In genomic region chr2:1714291-1715064, GRCh38 we compare ENCODE assay signal across 21 cellular contexts. TPM values are rescaled to one million over a fixed set of nuclear protein-coding genes. Genes with fewer than 3 reads are reported as not detected.
DNase-seq lines count a peak whose midpoint lies in the region; ATAC-seq and TF ChIP-seq lines count a peak whose summit lies in the region.
"Had no signal": no experiment of that assay in that cellular context is flagged by ENCODE, and none has a peak within 500 bp of the region (broad histone marks: within the 10 kb centered on the region; RNA-seq: fewer than 3 reads in every experiment).

No MANE protein-coding gene starts in this region.

- H3K27ac ChIP-seq in esophagus (ENCODE audit: low read depth in 2 of 2, low read length in 1 of 2): peak overlapping the region; percentile 6 to 11
- H3K27ac ChIP-seq: epithelial cell of prostate, VCaP had no signal

- DNase-seq in osteocyte (ENCODE audit: extremely low spot score, unreplicated experiment) (no peak), type B pancreatic cell (ENCODE audit: extremely low spot score, unreplicated experiment) (no peak), COLO829 (ENCODE audit: low spot score) (no peak), hippocampal formation (lab: John Stamatoyannopoulos, UW) (no peak)
- DNase-seq: activated CD4-positive, alpha-beta memory T cell treated with anti-CD3 and anti-CD28 coated beads for 36 hours; activated naive CD4-positive, alpha-beta T cell treated with anti-CD3 and anti-CD28 coated beads, Interleukin-2, amount 10 ng/mL, durations not matched to agents 7 days and 5 days; activated T-cell treated with anti-CD3 and anti-CD28 coated beads, Interleukin-2, amount 50 U/mL, for 24 hours; body of pancreas; mammary epithelial cell; naive thymus-derived CD4-positive, alpha-beta T cell; NCI-H187; NCI-H345; T-helper 1 cell had no signal

- no peak overlapping the region for H3K4me3 ChIP-seq in esophagus (ENCODE audit: low read depth in 1 of 2, low read length in 2 of 2)
- H3K4me3 ChIP-seq: body of pancreas, HAP-1 had no signal

- H3K36me3 ChIP-seq in esophagus (ENCODE audit: control insufficient read depth in 2 of 2, insufficient read depth in 2 of 2, low read length in 1 of 2): no peaks in the 10 kb centered on the region
- H3K36me3 ChIP-seq: HAP-1 had no signal

- H3K4me3 Mint-ChIP-seq in osteocyte (ENCODE audit: unreplicated experiment): peak overlapping the region; percentile 3
- H3K4me3 Mint-ChIP-seq in type B pancreatic cell: no peak overlapping the region
- H3K4me3 Mint-ChIP-seq: activated CD4-positive, alpha-beta memory T cell treated with anti-CD3 and anti-CD28 coated beads for 36 hours; activated naive CD4-positive, alpha-beta T cell treated with anti-CD3 and anti-CD28 coated beads, Interleukin-2, amount 10 ng/mL, durations not matched to agents 7 days and 5 days; activated T-cell treated with anti-CD3 and anti-CD28 coated beads, Interleukin-2, amount 50 U/mL, for 24 hours; dendritic cell treated with granulocyte-macrophage colony-stimulating factor and Interleukin-4, amounts not matched to agents 40 ng/mL and 50 ng/mL, for 4 days; naive thymus-derived CD4-positive, alpha-beta T cell; stimulated activated naive CD8-positive, alpha-beta T cell treated with anti-CD3 and anti-CD28 coated beads, Interleukin-15, Interleukin-2, amounts not matched to agents 100 ng/mL and 50 ng/mL, for 24 hours had no signal

- peak overlapping the region; percentile 93 for H3K27ac Mint-ChIP-seq in osteocyte (ENCODE audit: unreplicated experiment)
- peak overlapping the region; percentile 48 for H3K27ac Mint-ChIP-seq in type B pancreatic cell
- H3K27ac Mint-ChIP-seq: activated CD4-positive, alpha-beta memory T cell treated with anti-CD3 and anti-CD28 coated beads for 36 hours; activated naive CD4-positive, alpha-beta T cell treated with anti-CD3 and anti-CD28 coated beads, Interleukin-2, amount 10 ng/mL, durations not matched to agents 7 days and 5 days; activated T-cell treated with anti-CD3 and anti-CD28 coated beads, Interleukin-2, amount 50 U/mL, for 24 hours; dendritic cell treated with granulocyte-macrophage colony-stimulating factor and Interleukin-4, amounts not matched to agents 40 ng/mL and 50 ng/mL, for 4 days; naive thymus-derived CD4-positive, alpha-beta T cell; stimulated activated naive CD8-positive, alpha-beta T cell treated with anti-CD3 and anti-CD28 coated beads, Interleukin-15, Interleukin-2, amounts not matched to agents 100 ng/mL and 50 ng/mL, for 24 hours had no signal

- H3K9me3 ChIP-seq in esophagus (ENCODE audit: control insufficient read depth in 2 of 2, insufficient read depth in 1 of 2, low read depth in 1 of 2, low read length in 1 of 2): no peaks in the 10 kb centered on the region
- H3K9me3 ChIP-seq: body of pancreas, HAP-1 had no signal

- TF ChIP-seq CTCF in osteocyte (IDR thresholded peaks at IDR 0.05) (no peak), type B pancreatic cell (conservative IDR thresholded peaks at IDR 0.05) (no peak)

- H3K4me1 Mint-ChIP-seq in osteocyte (ENCODE audit: unreplicated experiment) (peaks cover 73% of the 10 kb centered on the region), type B pancreatic cell (ENCODE audit: unreplicated experiment) (peaks cover 41% of the 10 kb centered on the region)
- H3K4me1 Mint-ChIP-seq: activated naive CD4-positive, alpha-beta T cell treated with anti-CD3 and anti-CD28 coated beads, Interleukin-2, amount 10 ng/mL, durations not matched to agents 7 days and 5 days; naive thymus-derived CD4-positive, alpha-beta T cell had no signal

- H3K27me3 ChIP-seq in esophagus (ENCODE audit: control insufficient read depth in 1 of 2, insufficient read depth in 2 of 2, low read length in 2 of 2): no peaks in the 10 kb centered on the region
- H3K27me3 ChIP-seq: body of pancreas had no signal

- H3K27me3 Mint-ChIP-seq in osteocyte (ENCODE audit: unreplicated experiment) (no peaks in the 10 kb centered on the region), type B pancreatic cell (no peaks in the 10 kb centered on the region)
- H3K27me3 Mint-ChIP-seq: activated CD4-positive, alpha-beta memory T cell treated with anti-CD3 and anti-CD28 coated beads for 36 hours; activated naive CD4-positive, alpha-beta T cell treated with anti-CD3 and anti-CD28 coated beads, Interleukin-2, amount 10 ng/mL, durations not matched to agents 7 days and 5 days; dendritic cell treated with granulocyte-macrophage colony-stimulating factor and Interleukin-4, amounts not matched to agents 40 ng/mL and 50 ng/mL, for 4 days had no signal

- peaks cover 5% of the 10 kb centered on the region for H3K36me3 Mint-ChIP-seq in osteocyte (ENCODE audit: unreplicated experiment)
- peaks cover 13% of the 10 kb centered on the region for H3K36me3 Mint-ChIP-seq in type B pancreatic cell
- H3K36me3 Mint-ChIP-seq: activated CD4-positive, alpha-beta memory T cell treated with anti-CD3 and anti-CD28 coated beads for 36 hours; activated naive CD4-positive, alpha-beta T cell treated with anti-CD3 and anti-CD28 coated beads, Interleukin-2, amount 10 ng/mL, durations not matched to agents 7 days and 5 days; naive thymus-derived CD4-positive, alpha-beta T cell had no signal

- 85 to 90% methylated on average over 17 of the region's 17 CpGs for WGBS in esophagus, 2 donors

- H3K4me1 ChIP-seq in esophagus (ENCODE audit: control insufficient read depth in 2 of 2, insufficient read depth in 2 of 2, low read length in 1 of 2): peaks cover 5 to 6% of the 10 kb centered on the region in 2 donors
- H3K4me1 ChIP-seq: HAP-1 had no signal

- peak; percentile 3; the same call in 2 of the 3 replicates for ATAC-seq in SK-N-SH treated with all-trans-retinoic acid at 6 μM for 48 hours
- ATAC-seq in GM19324 (IDR thresholded peaks at IDR 0.05; ENCODE audit: low FRiP score, unreplicated experiment): no peak
- ATAC-seq: body of pancreas; naive thymus-derived CD4-positive, alpha-beta T cell had no signal

- H3K9me3 Mint-ChIP-seq in osteocyte (ENCODE audit: unreplicated experiment): no peaks in the 10 kb centered on the region
- H3K9me3 Mint-ChIP-seq in type B pancreatic cell: no peaks in the 10 kb centered on the region
- H3K9me3 Mint-ChIP-seq: activated CD4-positive, alpha-beta memory T cell treated with anti-CD3 and anti-CD28 coated beads for 36 hours; activated T-cell treated with anti-CD3 and anti-CD28 coated beads, Interleukin-2, amount 50 U/mL, for 24 hours; stimulated activated naive CD8-positive, alpha-beta T cell treated with anti-CD3 and anti-CD28 coated beads, Interleukin-15, Interleukin-2, amounts not matched to agents 100 ng/mL and 50 ng/mL, for 24 hours had no signal

TF ChIP-seq in SK-N-SH treated with all-trans-retinoic acid at 6 μM for 48 hours, 23 proteins besides CTCF, POLR2A, EP300 and RAD21:
- no peak for TF ChIP-seq CREB5 (CRISPR knock-in tag; IDR thresholded peaks at IDR 0.05; ENCODE audit: low read depth)
- no peak for TF ChIP-seq ZNF70 (CRISPR knock-in tag; IDR thresholded peaks at IDR 0.05)
- no peak for TF ChIP-seq CSDC2 (CRISPR knock-in tag; IDR thresholded peaks at IDR 0.05)

RNA-seq across cellular contexts. Expression of gene PXDN, which starts 29.8 kb away (rescaled TPM):
- 1 to 10 TPM; 1.1 to 1.9 TPM for polyA plus RNA-seq in esophagus
- total RNA-seq in osteocyte (459 and 488 TPM in 2 replicates), type B pancreatic cell (ENCODE audit: low replicate concordance) (58.4 and 150 TPM in 2 replicates)
- total RNA-seq: activated CD4-positive, alpha-beta memory T cell treated with anti-CD3 and anti-CD28 coated beads for 36 hours had no signal
